Comparison of ENCODE assay signal across 27 cellular contexts in the genomic region with DNA sequence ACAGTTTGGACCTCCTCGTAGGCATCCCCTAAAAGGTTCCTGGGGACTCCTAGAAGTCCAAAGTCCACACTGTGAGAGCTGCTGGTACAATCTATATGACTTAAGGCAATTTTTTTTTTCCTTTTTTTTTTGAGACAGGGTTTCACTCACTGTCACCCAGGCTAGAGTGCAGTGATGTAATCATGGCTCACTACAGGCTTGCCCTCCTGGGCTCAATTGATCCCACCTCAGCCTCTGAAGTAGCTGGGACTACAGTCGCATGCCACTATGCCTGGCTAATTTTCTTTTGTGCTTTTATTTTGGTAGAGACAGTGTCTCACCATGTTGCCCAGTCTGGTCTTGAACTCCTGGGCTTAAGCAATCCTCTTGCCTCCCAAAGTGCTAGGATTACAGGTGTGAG.
"Had no signal": no experiment of that assay in that cellular context is flagged by ENCODE, and none has a peak within 500 bp of the region (broad histone marks: within the 10 kb centered on the region; RNA-seq: fewer than 3 reads in every experiment).

No MANE protein-coding gene starts in this region.

- H3K4me3 ChIP-seq: breast epithelium, Peyer's patch, SJCRH30 had no signal

- DNase-seq: activated CD4-positive, alpha-beta T cell treated with anti-CD3 and anti-CD28 coated beads for 4 hours; activated CD4-positive, alpha-beta T cell treated with anti-CD3 and anti-CD28 coated beads, Interleukin-2, amount 50 U/mL, for 4 hours; activated CD8-positive, alpha-beta T cell treated with anti-CD3 and anti-CD28 coated beads, Interleukin-2, amount 10 ng/mL, durations not matched to agents 7 days and 5 days; activated gamma-delta T cell treated with Interleukin-2 at 50 U/mL for 16 hours; activated T-cell treated with anti-CD3 and anti-CD28 coated beads, Interleukin-2, amount 50 U/mL, for 48 hours; aorta; caudate nucleus; Karpas-422; MM.1S; NCI-H1105 treated with DMSO at 0.1 percent for 48 hours; NCI-H1436 treated with DMSO at 0.1 percent for 48 hours; NCI-H187; NCI-H2081; NCI-H2171; NCI-H2227 treated with DMSO at 0.1 percent for 48 hours; NCI-H526; NCI-H82; Peyer's patch; Right ventricle myocardium superior; SK-N-SH; T-helper 1 cell; WERI-Rb-1 had no signal

- H3K4me3 Mint-ChIP-seq: activated CD8-positive, alpha-beta T cell treated with anti-CD3 and anti-CD28 coated beads, Interleukin-2, amount 10 ng/mL, durations not matched to agents 7 days and 5 days; activated naive CD4-positive, alpha-beta T cell treated with anti-CD3 and anti-CD28 coated beads, Interleukin-2, amount 50 U/mL, for 24 hours had no signal

- H3K27me3 Mint-ChIP-seq: activated naive CD4-positive, alpha-beta T cell treated with anti-CD3 and anti-CD28 coated beads, Interleukin-2, amount 50 U/mL, for 24 hours had no signal

- H3K36me3 ChIP-seq: breast epithelium, WERI-Rb-1 had no signal

- ATAC-seq: activated CD8-positive, alpha-beta T cell treated with anti-CD3 and anti-CD28 coated beads, Interleukin-2, amount 10 ng/mL, durations not matched to agents 7 days and 5 days had no signal

- H3K27ac Mint-ChIP-seq: activated CD8-positive, alpha-beta T cell treated with anti-CD3 and anti-CD28 coated beads, Interleukin-2, amount 10 ng/mL, durations not matched to agents 7 days and 5 days; activated naive CD4-positive, alpha-beta T cell treated with anti-CD3 and anti-CD28 coated beads, Interleukin-2, amount 50 U/mL, for 24 hours; activated T-helper 2 cell treated with anti-CD3 and anti-CD28 coated beads, Interferon-gamma antibody, Interleukin-2, Interleukin-4, amounts not matched to agents 10 μg/mL and 5 μg/mL and 100 μg/mL, durations not matched to agents 14 hours and 24 hours and 36 hours had no signal

- H3K27me3 ChIP-seq: SJCRH30 had no signal

- H3K9me3 ChIP-seq: breast epithelium, Peyer's patch, SJCRH30, SK-N-SH had no signal

- H3K9me3 Mint-ChIP-seq: activated naive CD4-positive, alpha-beta T cell treated with anti-CD3 and anti-CD28 coated beads, Interleukin-2, amount 50 U/mL, for 24 hours; activated T-helper 2 cell treated with anti-CD3 and anti-CD28 coated beads, Interferon-gamma antibody, Interleukin-2, Interleukin-4, amounts not matched to agents 10 μg/mL and 5 μg/mL and 100 μg/mL, durations not matched to agents 14 hours and 24 hours and 36 hours had no signal

- H3K9me2 ChIP-seq: SK-N-SH had no signal

- H3K4me2 ChIP-seq: SK-N-SH had no signal

- H3K27ac ChIP-seq: breast epithelium, Peyer's patch, RWPE1, SJCRH30, WERI-Rb-1 had no signal
